1 cellular context compared by ENCODE assay signal in genomic region chr6:28943223-28943556, GRCh38.
TF ChIP-seq lines count a peak whose summit lies in the region.

No MANE protein-coding gene starts in this region.

TF ChIP-seq in H1, 55 proteins besides CTCF, POLR2A, EP300 and RAD21 (continued from another document):
- no peak for TF ChIP-seq CHD7 (IDR thresholded peaks at IDR 0.05; ENCODE audit: insufficient replicate concordance, low read length)
- TF ChIP-seq YY1 (IDR thresholded peaks at IDR 0.05; ENCODE audit: low read depth, low read length) = no peak
